Comparison of ENCODE assay signal across 11 cellular contexts in the genomic region with DNA sequence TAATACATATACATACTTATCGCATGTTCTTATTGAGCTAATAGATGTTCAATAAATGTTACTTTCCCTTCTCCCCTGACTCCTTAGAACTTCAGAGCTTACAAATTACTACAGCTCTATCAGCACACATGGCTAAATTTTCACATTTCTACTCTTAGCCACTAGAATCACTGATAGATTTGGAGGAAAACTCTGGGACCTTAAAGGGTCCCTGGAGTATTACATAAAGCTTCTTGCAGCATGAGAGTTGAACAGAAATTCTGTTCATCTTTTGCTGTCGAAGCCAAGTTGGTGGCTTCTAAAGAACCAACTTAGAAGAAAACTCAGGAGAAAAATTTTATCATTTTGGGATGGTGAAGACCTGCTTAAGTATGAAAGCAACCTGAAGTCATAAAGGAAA. TPM values are rescaled to one million over a fixed set of nuclear protein-coding genes. Genes with fewer than 3 reads are reported as not detected.
A peak's percentile ranks its signal among the peaks of the same experiment; 100 is the strongest.
DNase-seq lines count a peak whose midpoint lies in the region; ATAC-seq and TF ChIP-seq lines count a peak whose summit lies in the region.
"Had no signal": no experiment of that assay in that cellular context is flagged by ENCODE, and none has a peak within 500 bp of the region (broad histone marks: within the 10 kb centered on the region; RNA-seq: fewer than 3 reads in every experiment).

No MANE protein-coding gene starts in this region.

- TF ChIP-seq POLR2A in upper lobe of left lung (IDR thresholded peaks at IDR 0.05), result no peak

- TF ChIP-seq EP300 in upper lobe of left lung (IDR thresholded peaks at IDR 0.05), result no peak

- TF ChIP-seq CTCF in cardiac muscle cell (IDR thresholded peaks at IDR 0.05; ENCODE audit: low read depth, low read length), result no peak
- TF ChIP-seq CTCF in upper lobe of left lung (IDR thresholded peaks at IDR 0.05), result no peak

- H3K4me1 ChIP-seq in cardiac muscle cell (ENCODE audit: low read depth) (peaks cover 14% of the 10 kb centered on the region), upper lobe of left lung (peaks cover 73 to 90% (median 81%) of the 10 kb centered on the region in 4 donors)
- peaks cover 31 to 46% of the 10 kb centered on the region in 2 donors for H3K4me1 ChIP-seq in naive thymus-derived CD4-positive, alpha-beta T cell (ENCODE audit: control insufficient read depth in 2 of 2, insufficient read depth in 2 of 2, low read length in 2 of 2)

- H3K27ac Mint-ChIP-seq in central memory CD8-positive, alpha-beta T cell (ENCODE audit: low read depth), result peak overlapping the region; percentile 91
- peak overlapping the region in 6 of 9 donors; percentile 8 to 92 (median 47) for H3K27ac Mint-ChIP-seq in naive thymus-derived CD4-positive, alpha-beta T cell
- H3K27ac Mint-ChIP-seq: activated T-helper 2 cell treated with anti-CD3 and anti-CD28 coated beads, Interferon-gamma antibody, Interleukin-2, Interleukin-4, amounts not matched to agents 10 μg/mL and 5 μg/mL and 100 μg/mL, durations not matched to agents 14 hours and 24 hours and 36 hours had no signal

- H3K4me1 Mint-ChIP-seq in central memory CD8-positive, alpha-beta T cell, result peaks cover 84% of the 10 kb centered on the region
- H3K4me1 Mint-ChIP-seq in naive thymus-derived CD4-positive, alpha-beta T cell, result peaks cover 53 to 90% (median 85%) of the 10 kb centered on the region in 7 donors

- DNase-seq in cardiac muscle cell (ENCODE audit: low read depth in 1 of 2, low spot score in 1 of 2), result no peak
- DNase-seq in Right ventricle myocardium inferior (ENCODE audit: missing footprints), result no peak
- no peak for DNase-seq in central memory CD8-positive, alpha-beta T cell (ENCODE audit: low spot score in 2 of 2)
- DNase-seq in naive thymus-derived CD4-positive, alpha-beta T cell, result no peak
- no peak for DNase-seq in upper lobe of left lung
- no peak for DNase-seq in stimulated activated naive CD4-positive, alpha-beta T cell (lab: John Stamatoyannopoulos, UW)
- DNase-seq in central memory CD4-positive, alpha-beta T cell, result no peak
- DNase-seq in MV-4-11 (lab: John Stamatoyannopoulos, UW), result no peak
- DNase-seq: KG1, NCI-H526 had no signal

- CTCF ChIA-PET in naive thymus-derived CD4-positive, alpha-beta T cell (lab: Charles Lee), result interaction anchor here (0.8 to 1.8 kb wide), 4 partner anchors 9 to 19 kb away, joined by 4 read pairs; a partner anchor contains a TSS

- no peaks in the 10 kb centered on the region for H3K36me3 ChIP-seq in cardiac muscle cell
- H3K36me3 ChIP-seq in naive thymus-derived CD4-positive, alpha-beta T cell (ENCODE audit: control insufficient read depth in 2 of 3, insufficient read depth in 3 of 3, low read length in 3 of 3), result no peaks in the 10 kb centered on the region
- no peaks in the 10 kb centered on the region for H3K36me3 ChIP-seq in upper lobe of left lung

- peaks cover 27% of the 10 kb centered on the region for H3K36me3 Mint-ChIP-seq in central memory CD8-positive, alpha-beta T cell (ENCODE audit: insufficient read depth)
- peaks cover 0 to 18% (median 5%) of the 10 kb centered on the region in 5 donors for H3K36me3 Mint-ChIP-seq in naive thymus-derived CD4-positive, alpha-beta T cell

- H3K4me3 ChIP-seq in cardiac muscle cell, result no peak overlapping the region
- no peak overlapping the region for H3K4me3 ChIP-seq in naive thymus-derived CD4-positive, alpha-beta T cell (ENCODE audit: low read length)
- no peak overlapping the region for H3K4me3 ChIP-seq in upper lobe of left lung

- POLR2A ChIA-PET in naive thymus-derived CD4-positive, alpha-beta T cell (lab: Charles Lee), result interaction anchor here (0.6 to 1.9 kb wide), 9 partner anchors 9 to 32 kb away, joined by 3 to 17 read pairs (median 5); a partner anchor contains a TSS

- no peaks in the 10 kb centered on the region for H3K27me3 Mint-ChIP-seq in central memory CD8-positive, alpha-beta T cell
- no peaks in the 10 kb centered on the region for H3K27me3 Mint-ChIP-seq in naive thymus-derived CD4-positive, alpha-beta T cell

- no peak for ATAC-seq in Right ventricle myocardium inferior
- ATAC-seq in central memory CD8-positive, alpha-beta T cell (replicated peaks; ENCODE audit: extremely low read depth, poor library complexity, severe bottlenecking), result no peak
- no peak for ATAC-seq in naive thymus-derived CD4-positive, alpha-beta T cell
- ATAC-seq in upper lobe of left lung (ENCODE audit: low FRiP score in 2 of 2), result no peak

- H3K4me3 Mint-ChIP-seq in central memory CD8-positive, alpha-beta T cell, result peak overlapping the region; percentile 68
- H3K4me3 Mint-ChIP-seq in naive thymus-derived CD4-positive, alpha-beta T cell, result no peak overlapping the region

- H3K9me3 Mint-ChIP-seq in central memory CD8-positive, alpha-beta T cell, result no peaks in the 10 kb centered on the region
- H3K9me3 Mint-ChIP-seq in naive thymus-derived CD4-positive, alpha-beta T cell, result peaks cover 0 to 4% (median 0%) of the 10 kb centered on the region in 11 donors
- H3K9me3 Mint-ChIP-seq: activated T-helper 2 cell treated with anti-CD3 and anti-CD28 coated beads, Interferon-gamma antibody, Interleukin-2, Interleukin-4, amounts not matched to agents 10 μg/mL and 5 μg/mL and 100 μg/mL, durations not matched to agents 14 hours and 24 hours and 36 hours had no signal

- WGBS in upper lobe of left lung, 2 donors, result 68 to 74% methylated on average over 2 of the region's 2 CpGs

- no peaks in the 10 kb centered on the region for H3K9me3 ChIP-seq in cardiac muscle cell (ENCODE audit: low read depth)
- peaks cover 0 to 5% (median 0%) of the 10 kb centered on the region in 3 experiments for H3K9me3 ChIP-seq in naive thymus-derived CD4-positive, alpha-beta T cell (ENCODE audit: control insufficient read depth in 2 of 3, low read length in 3 of 3)
- H3K9me3 ChIP-seq in upper lobe of left lung, result no peaks in the 10 kb centered on the region

- intact Hi-C loops in Right ventricle myocardium inferior (cut with DNase I), result no loop called here
- intact Hi-C loops in naive thymus-derived CD4-positive, alpha-beta T cell (cut with micrococcal nuclease), result loop anchor here in 1 of 2 donors (1.0 kb wide), 1 partner anchor 8 kb away; no protein-coding TSS in a partner anchor

- H3K27ac ChIP-seq in cardiac muscle cell (peak overlapping the region; percentile 74), upper lobe of left lung (peak overlapping the region; percentile 66 to 82 (median 74))
- H3K27ac ChIP-seq in naive thymus-derived CD4-positive, alpha-beta T cell (ENCODE audit: low read depth, low read length), result no peak overlapping the region

- H3K27me3 ChIP-seq in cardiac muscle cell (no peaks in the 10 kb centered on the region), upper lobe of left lung (no peaks in the 10 kb centered on the region)
- H3K27me3 ChIP-seq in naive thymus-derived CD4-positive, alpha-beta T cell (ENCODE audit: control insufficient read depth in 2 of 2, insufficient read depth in 2 of 2, low read length in 2 of 2), result no peaks in the 10 kb centered on the region

RNA-seq across cellular contexts. Expression of a gene that starts 15.5 kb away (rescaled TPM):
- total RNA-seq in cardiac muscle cell, result 24.8 and 33.6 TPM in 2 replicates
- polyA plus RNA-seq in cardiac muscle cell, result 22.1 and 30.0 TPM in 2 replicates
- 43.6 TPM for total RNA-seq in Right ventricle myocardium inferior
- total RNA-seq in naive thymus-derived CD4-positive, alpha-beta T cell, result 10 to 100 TPM; 40.7 to 86.2 (median 45.6) TPM
- polyA plus RNA-seq in naive thymus-derived CD4-positive, alpha-beta T cell, result 10 to 100 TPM; 12.9 to 16.4 TPM
- 10 to 100 TPM; 26.2 to 83.3 (median 70.8) TPM for total RNA-seq in upper lobe of left lung
